22 cellular contexts compared by ENCODE assay signal in genomic region chr11:108494182-108494581, GRCh38.
DNase-seq lines count a peak whose midpoint lies in the region; ATAC-seq and TF ChIP-seq lines count a peak whose summit lies in the region.
"Had no signal": no experiment of that assay in that cellular context is flagged by ENCODE, and none has a peak within 500 bp of the region (broad histone marks: within the 10 kb centered on the region; RNA-seq: fewer than 3 reads in every experiment).

No MANE protein-coding gene starts in this region.

- no peaks in the 10 kb centered on the region for H3K27me3 Mint-ChIP-seq in nephron progenitor cell (ENCODE audit: low read depth, poor library complexity)
- no peaks in the 10 kb centered on the region for H3K27me3 Mint-ChIP-seq in stimulated activated memory B cell treated with anti-CD40 and anti-IgM and Interleukin-4, amounts not matched to agents 10 μg/mL and 1 μg/mL and 100 μg/mL, for 72 hours
- H3K27me3 Mint-ChIP-seq: activated CD4-positive, alpha-beta T cell treated with anti-CD3 and anti-CD28 coated beads, Interleukin-2, amount 10 ng/mL, durations not matched to agents 7 days and 5 days had no signal

- no peak overlapping the region for H3K4me3 Mint-ChIP-seq in nephron progenitor cell
- no peak overlapping the region for H3K4me3 Mint-ChIP-seq in stimulated activated memory B cell treated with anti-CD40 and anti-IgM and Interleukin-4, amounts not matched to agents 10 μg/mL and 1 μg/mL and 100 μg/mL, for 72 hours
- H3K4me3 Mint-ChIP-seq: activated CD4-positive, alpha-beta T cell treated with anti-CD3 and anti-CD28 coated beads, Interleukin-2, amount 10 ng/mL, durations not matched to agents 7 days and 5 days; natural killer cell had no signal

- peaks cover 24% of the 10 kb centered on the region for H3K36me3 Mint-ChIP-seq in nephron progenitor cell (ENCODE audit: low read depth)
- H3K36me3 Mint-ChIP-seq in stimulated activated memory B cell treated with anti-CD40 and anti-IgM and Interleukin-4, amounts not matched to agents 10 μg/mL and 1 μg/mL and 100 μg/mL, for 72 hours = peaks cover 4% of the 10 kb centered on the region

- no peak for TF ChIP-seq CTCF in nephron progenitor cell (IDR thresholded peaks at IDR 0.05)

- peak; percentile 40 for DNase-seq in NCI-H2196 (lab: John Stamatoyannopoulos, UW; ENCODE audit: unreplicated experiment)
- no peak for DNase-seq in NCI-H2196 treated with DMSO at 0.1 percent for 48 hours (lab: John Stamatoyannopoulos, UW; ENCODE audit: unreplicated experiment)
- peak; percentile 60 for DNase-seq in NCI-H1105 (lab: John Stamatoyannopoulos, UW)
- peak; percentile 55 for DNase-seq in NCI-H82 (lab: John Stamatoyannopoulos, UW)
- DNase-seq in nephron progenitor cell = no peak
- DNase-seq: activated CD4-positive, alpha-beta T cell treated with anti-CD3 and anti-CD28 coated beads, Interleukin-2, amount 10 ng/mL, durations not matched to agents 7 days and 5 days; activated effector memory CD4-positive, alpha-beta T cell treated with anti-CD3 and anti-CD28 coated beads, Interleukin-2, amount 50 U/mL, for 16 hours; amniotic stem cell; BE2C; Calu3; mesendoderm; natural killer cell; NCI-H1436 treated with DMSO at 0.1 percent for 48 hours; NCI-H510A; stimulated activated CD4-positive, alpha-beta T cell treated with anti-CD3 and anti-CD28 coated beads, Interleukin-15, amount 100 ng/mL, for 24 hours; T-helper 2 cell; trophoblast cell had no signal

- peaks cover 28% of the 10 kb centered on the region for H3K4me1 Mint-ChIP-seq in nephron progenitor cell
- H3K4me1 Mint-ChIP-seq in stimulated activated memory B cell treated with anti-CD40 and anti-IgM and Interleukin-4, amounts not matched to agents 10 μg/mL and 1 μg/mL and 100 μg/mL, for 72 hours = peaks cover 11% of the 10 kb centered on the region

- H3K27ac Mint-ChIP-seq in nephron progenitor cell = peak overlapping the region; percentile 49
- no peak overlapping the region for H3K27ac Mint-ChIP-seq in stimulated activated memory B cell treated with anti-CD40 and anti-IgM and Interleukin-4, amounts not matched to agents 10 μg/mL and 1 μg/mL and 100 μg/mL, for 72 hours
- H3K27ac Mint-ChIP-seq: activated CD4-positive, alpha-beta T cell treated with anti-CD3 and anti-CD28 coated beads, Interleukin-2, amount 10 ng/mL, durations not matched to agents 7 days and 5 days had no signal

- ATAC-seq in HG03439 (IDR thresholded peaks at IDR 0.05; ENCODE audit: unreplicated experiment) (no peak), HG02763 (IDR thresholded peaks at IDR 0.05; ENCODE audit: unreplicated experiment) (no peak)
- ATAC-seq in stimulated activated memory B cell treated with anti-CD40 and anti-IgM and Interleukin-4, amounts not matched to agents 10 μg/mL and 1 μg/mL and 100 μg/mL, for 72 hours = no peak
- ATAC-seq: A549, natural killer cell, sciatic nerve had no signal

- H3K9me3 Mint-ChIP-seq in nephron progenitor cell = no peaks in the 10 kb centered on the region
- no peaks in the 10 kb centered on the region for H3K9me3 Mint-ChIP-seq in stimulated activated memory B cell treated with anti-CD40 and anti-IgM and Interleukin-4, amounts not matched to agents 10 μg/mL and 1 μg/mL and 100 μg/mL, for 72 hours
- H3K9me3 Mint-ChIP-seq: activated CD4-positive, alpha-beta T cell treated with anti-CD3 and anti-CD28 coated beads, Interleukin-2, amount 10 ng/mL, durations not matched to agents 7 days and 5 days; natural killer cell had no signal

Comparison
In these comparisons a context has a peak if more than half of its experiments do, and no peak if none do; other contexts are left out.
1. DNase-seq: peak in NCI-H2196 (single experiment), NCI-H1105 (single experiment) and NCI-H82 (single experiment); none in NCI-H2196 treated with DMSO at 0.1 percent for 48 hours (single experiment) and nephron progenitor cell (single experiment).